Comparison of ENCODE assay signal across 8 cellular contexts in the genomic region with DNA sequence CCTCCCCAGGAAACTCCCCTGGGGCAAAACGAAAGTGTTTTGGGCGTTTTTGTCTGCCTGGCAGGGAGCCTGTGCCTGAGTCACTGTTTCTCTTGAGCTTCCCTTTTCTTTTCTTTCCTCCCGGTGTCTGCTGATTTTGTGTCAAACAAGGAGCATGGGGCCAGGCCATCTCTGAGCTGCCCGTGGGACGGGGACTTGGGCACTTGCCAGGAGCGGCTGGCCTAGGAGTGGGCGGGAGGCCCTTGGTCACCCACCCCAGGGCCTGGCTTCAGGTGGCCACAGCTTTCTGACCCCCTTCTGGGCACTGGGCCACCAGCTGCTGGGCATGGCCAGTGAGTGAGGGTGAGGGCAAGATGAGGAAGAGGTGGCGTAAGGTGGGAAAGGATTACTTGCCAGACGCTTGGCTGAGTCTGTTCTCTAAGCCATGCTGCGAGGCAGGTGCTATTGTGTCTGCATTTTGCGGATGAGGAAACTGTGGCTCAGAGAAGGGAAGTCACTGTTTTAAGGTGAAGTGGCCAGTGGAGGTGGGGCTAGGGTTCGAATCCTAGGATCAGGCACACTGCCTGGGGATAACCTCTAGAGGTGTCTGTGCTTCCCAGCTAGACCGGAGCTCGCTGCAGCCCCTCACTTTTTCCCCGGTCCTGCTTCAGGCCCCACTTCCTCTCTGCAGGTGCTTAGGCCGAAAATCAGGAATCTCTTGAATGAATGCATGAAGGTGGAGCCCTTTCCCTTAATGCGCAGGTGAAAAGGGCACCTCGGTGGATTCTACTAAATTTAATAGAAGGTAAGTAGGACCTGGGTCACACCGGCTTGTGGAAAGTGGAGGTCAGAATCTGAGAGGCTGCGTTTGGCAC. TPM values are rescaled to one million over a fixed set of nuclear protein-coding genes. Genes with fewer than 3 reads are reported as not detected.
DNase-seq lines count a peak whose midpoint lies in the region; ATAC-seq and TF ChIP-seq lines count a peak whose summit lies in the region.

No MANE protein-coding gene starts in this region.

- TF ChIP-seq POLR2A in NB4 (IDR thresholded peaks at IDR 0.05; ENCODE audit: extremely low read depth, insufficient read length) (no peak), gastrocnemius medialis (IDR thresholded peaks at IDR 0.05) (no peak)

- no peaks in the 10 kb centered on the region for H3K9me3 Mint-ChIP-seq in chondrocyte (ENCODE audit: low read depth)

- H3K9me3 ChIP-seq in psoas muscle (no peaks in the 10 kb centered on the region), gastrocnemius medialis (no peaks in the 10 kb centered on the region)

- peak overlapping the region; percentile 19 for H3K4me3 Mint-ChIP-seq in chondrocyte (ENCODE audit: unreplicated experiment)

- TF ChIP-seq CTCF in GM12864 (IDR thresholded peaks at IDR 0.05; ENCODE audit: low read depth, low read length, missing control alignments) (no peak), NB4 (IDR thresholded peaks at IDR 0.05; ENCODE audit: low read depth, low read length) (no peak), chondrocyte (IDR thresholded peaks at IDR 0.05) (no peak), psoas muscle (IDR thresholded peaks at IDR 0.05) (no peak), gastrocnemius medialis (IDR thresholded peaks at IDR 0.05 in 4 of 5, conservative IDR thresholded peaks at IDR 0.05 in 1 of 5) (no peak)

- H3K4me1 ChIP-seq in psoas muscle (peaks cover 6% of the 10 kb centered on the region), gastrocnemius medialis (peaks cover 16% of the 10 kb centered on the region in 2 donors)

- peak overlapping the region; percentile 50 for H3K4me3 ChIP-seq in GM12864 (ENCODE audit: low read depth, low read length)
- H3K4me3 ChIP-seq in NB4 (ENCODE audit: low read depth, low read length) = peak overlapping the region; percentile 42
- H3K4me3 ChIP-seq in psoas muscle = peak overlapping the region; percentile 6
- no peak overlapping the region for H3K4me3 ChIP-seq in gastrocnemius medialis

- DNase-seq in GM12864 (ENCODE audit: low read depth) (no peak), NB4 (ENCODE audit: low read depth) (peak; percentile 78), chondrocyte (ENCODE audit: low spot score) (no peak), psoas muscle (peak; percentile 47 to 68), gastrocnemius medialis (no peak)

- peaks cover 29% of the 10 kb centered on the region for H3K4me1 Mint-ChIP-seq in chondrocyte (ENCODE audit: low read depth)

- peak overlapping the region; percentile 17 for H3K27ac Mint-ChIP-seq in chondrocyte (ENCODE audit: unreplicated experiment)

- H3K27ac ChIP-seq in psoas muscle (no peak overlapping the region), gastrocnemius medialis (no peak overlapping the region)

- no peak for ATAC-seq in psoas muscle
- ATAC-seq in GM18907 (IDR thresholded peaks at IDR 0.05; ENCODE audit: unreplicated experiment) = no peak
- ATAC-seq in HG03196 (IDR thresholded peaks at IDR 0.05; ENCODE audit: unreplicated experiment) = no peak
- ATAC-seq in gastrocnemius medialis = no peak
- ATAC-seq in GM21528 (IDR thresholded peaks at IDR 0.05; ENCODE audit: low FRiP score, unreplicated experiment) = no peak

- no peaks in the 10 kb centered on the region for H3K27me3 Mint-ChIP-seq in chondrocyte (ENCODE audit: low read depth)

- H3K36me3 ChIP-seq in psoas muscle (ENCODE audit: insufficient read depth in 1 of 2, low read depth in 1 of 2) (no peaks in the 10 kb centered on the region), gastrocnemius medialis (no peaks in the 10 kb centered on the region)

- WGBS in psoas muscle, 3 donors = 60 to 64% (median 62%) methylated on average over 20 of the region's 20 CpGs

- no peaks in the 10 kb centered on the region for H3K36me3 Mint-ChIP-seq in chondrocyte (ENCODE audit: low read depth)

- intact Hi-C loops in psoas muscle (cut with DNase I) (loop anchor here (5.0 to 10.0 kb wide), 3 partner anchors 168 to 465 kb away; partner anchors contain the start of genes NDUFA6 (in 1 of the 2) and TCF20 (in 1 of the 2)), gastrocnemius medialis (cut with DNase I; ENCODE audit: low total_unique reads) (no loop called here)

- H3K27me3 ChIP-seq in psoas muscle (ENCODE audit: insufficient read depth in 3 of 3, low read length in 2 of 3) (peaks cover 0 to 57% (median 6%) of the 10 kb centered on the region in 3 donors), gastrocnemius medialis (peaks cover 9 to 15% (median 15%) of the 10 kb centered on the region in 3 donors)

- in situ Hi-C loops in gastrocnemius medialis (cut with MboI; ENCODE audit: low sequenced_read_pairs in 4 of 4) = loop anchor here (5.0 to 25.0 kb wide), 6 partner anchors 273 to 478 kb away; partner anchors contain the start of genes NDUFA6 (in 3 of the 4), SEPTIN3 (in 3 of the 4), SMIM45 (in 2 of the 4) and SMDT1 (in 1 of the 4)

RNA-seq across cellular contexts. Expression of gene NFAM1, which starts 7.8 kb away (rescaled TPM):
- total RNA-seq in chondrocyte (not detected in 3 replicates), psoas muscle (1 to 10 TPM in 1 of 4 donors, under 1 TPM in 3; 0.30 to 1.1 (median 0.53) TPM), gastrocnemius medialis (under 1 TPM in 3 of 4 donors, not detected in 1; 0.20 to 0.59 (median 0.58) TPM)
- polyA plus RNA-seq in psoas muscle = under 1 TPM; 0.08 to 0.16 (median 0.16) TPM

Comparison
In these comparisons a context has a peak if more than half of its experiments do, and no peak if none do; other contexts are left out.
1. DNase-seq: peak in NB4 (single experiment) and psoas muscle (2 of 2); none in GM12864 (single experiment), chondrocyte (single experiment) and gastrocnemius medialis (0 of 2).
2. H3K4me3 ChIP-seq: peak in GM12864 (single experiment), NB4 (single experiment) and psoas muscle (single experiment); none in gastrocnemius medialis (0 of 4).